In genomic region chr19:48698046-48698445, GRCh38 we compare ENCODE assay signal across 1 cellular context.
TF ChIP-seq lines count a peak whose summit lies in the region.

No MANE protein-coding gene starts in this region.

TF ChIP-seq in WTC11, 78 proteins besides CTCF, POLR2A, EP300 and RAD21 (continued from another document):
- no peak for TF ChIP-seq OVOL2 (CRISPR knock-in tag; IDR thresholded peaks at IDR 0.05; ENCODE audit: borderline replicate concordance)
- TF ChIP-seq FOXK1 (CRISPR knock-in tag; IDR thresholded peaks at IDR 0.05) = no peak
- TF ChIP-seq ERG (CRISPR knock-in tag; IDR thresholded peaks at IDR 0.05) = no peak
- TF ChIP-seq GRHL2 (CRISPR knock-in tag; IDR thresholded peaks at IDR 0.05; ENCODE audit: insufficient replicate concordance, severe bottlenecking) = no peak
- no peak for TF ChIP-seq MXD4 (CRISPR knock-in tag; IDR thresholded peaks at IDR 0.05; ENCODE audit: borderline replicate concordance)
- no peak for TF ChIP-seq PREB (CRISPR knock-in tag; IDR thresholded peaks at IDR 0.05; ENCODE audit: borderline replicate concordance)
